In genomic region chr2:227143895-227144294, GRCh38 we compare ENCODE assay signal across 6 cellular contexts. TPM values are rescaled to one million over a fixed set of nuclear protein-coding genes. Genes with fewer than 3 reads are reported as not detected.
"Had no signal": no experiment of that assay in that cellular context is flagged by ENCODE, and none has a peak within 500 bp of the region (broad histone marks: within the 10 kb centered on the region; RNA-seq: fewer than 3 reads in every experiment).

No MANE protein-coding gene starts in this region.

- DNase-seq: IMR-90 had no signal

- H3K27ac ChIP-seq: HL-60 had no signal

- H3K4me3 ChIP-seq: K562 had no signal

- ATAC-seq: HepG2, K562 had no signal

RNA-seq across cellular contexts. Expression of gene COL4A4, which starts 20.1 kb away (rescaled TPM):
- total RNA-seq: HepG2, HT-29, IMR-90, K562 had no signal
- polyA plus RNA-seq: HepG2 had no signal

RNA-seq across cellular contexts. Expression of gene COL4A3, which starts 20.5 kb away (rescaled TPM):
- total RNA-seq: HT-29, HT1080, IMR-90, K562 had no signal
- polyA plus RNA-seq: HepG2, IMR-90, K562 had no signal
